Comparison of ENCODE assay signal across 13 cellular contexts in genomic region chr2:124325667-124326425, GRCh38.
DNase-seq lines count a peak whose midpoint lies in the region; ATAC-seq, FAIRE-seq and TF ChIP-seq lines count a peak whose summit lies in the region.
"Had no signal": no experiment of that assay in that cellular context is flagged by ENCODE, and none has a peak within 500 bp of the region (broad histone marks: within the 10 kb centered on the region; RNA-seq: fewer than 3 reads in every experiment).

No MANE protein-coding gene starts in this region.

- no peak overlapping the region for H3K9ac ChIP-seq in endodermal cell (ENCODE audit: extremely low read depth, low read length, poor library complexity, severe bottlenecking)

- no peaks in the 10 kb centered on the region for H3K27me3 Mint-ChIP-seq in endodermal cell (ENCODE audit: insufficient read depth)
- H3K27me3 Mint-ChIP-seq: IgD-negative memory B cell; stimulated activated memory B cell treated with anti-CD40 and anti-IgM and Interleukin-4, amounts not matched to agents 10 μg/mL and 1 μg/mL and 100 μg/mL, for 72 hours had no signal

- DNase-seq in SKM-1 treated with dmso at 0.1 percent for 144 hours (lab: John Stamatoyannopoulos, UW; ENCODE audit: unreplicated experiment) (peak; percentile 10), SKM-1 (lab: John Stamatoyannopoulos, UW; ENCODE audit: unreplicated experiment) (no peak), NCI-H524 (lab: John Stamatoyannopoulos, UW) (peak; percentile 14 to 73), endodermal cell (peak; percentile 53), urothelium cell line (ENCODE audit: low spot score) (peak; percentile 26), AG20443 (ENCODE audit: low spot score) (no peak)
- DNase-seq: activated T-cell treated with anti-CD3 and anti-CD28 coated beads for 4 hours, erythroblast, islet precursor cell had no signal

- H3K27ac ChIP-seq in endodermal cell (ENCODE audit: low read depth, low read length) = no peak overlapping the region
- H3K27ac ChIP-seq in gastroesophageal sphincter = no peak overlapping the region

- no peak overlapping the region for H3K4me3 ChIP-seq in endodermal cell (ENCODE audit: low read length)
- no peak overlapping the region for H3K4me3 ChIP-seq in gastroesophageal sphincter

- no peak for TF ChIP-seq EP300 in gastroesophageal sphincter (IDR thresholded peaks at IDR 0.05)

- 98 to 100% methylated on average over 1 to 2 of the region's 3 CpGs for WGBS in endodermal cell (ENCODE audit: insufficient coverage in 1 of 2, insufficient read length in 1 of 2), 2 experiments
- 43 to 53% methylated on average over 3 of the region's 3 CpGs for WGBS in gastroesophageal sphincter (ENCODE audit: low coverage in 1 of 2), 2 donors

- ATAC-seq in gastroesophageal sphincter = no peak
- ATAC-seq in GM21526 (IDR thresholded peaks at IDR 0.05; ENCODE audit: low FRiP score, unreplicated experiment) = no peak
- ATAC-seq: stimulated activated memory B cell treated with anti-CD40 and anti-IgM and Interleukin-4, amounts not matched to agents 10 μg/mL and 1 μg/mL and 100 μg/mL, for 72 hours had no signal

- H3K36me3 Mint-ChIP-seq in endodermal cell (ENCODE audit: low read depth) = no peaks in the 10 kb centered on the region
- H3K36me3 Mint-ChIP-seq: IgD-negative memory B cell; stimulated activated memory B cell treated with anti-CD40 and anti-IgM and Interleukin-4, amounts not matched to agents 10 μg/mL and 1 μg/mL and 100 μg/mL, for 72 hours had no signal

- H3K4me1 ChIP-seq in endodermal cell (ENCODE audit: control insufficient read depth, insufficient read depth, low read length) (peaks cover 5% of the 10 kb centered on the region), gastroesophageal sphincter (no peaks in the 10 kb centered on the region)

- H3K4me3 Mint-ChIP-seq in endodermal cell = no peak overlapping the region
- H3K4me3 Mint-ChIP-seq: stimulated activated memory B cell treated with anti-CD40 and anti-IgM and Interleukin-4, amounts not matched to agents 10 μg/mL and 1 μg/mL and 100 μg/mL, for 72 hours had no signal

- H3K27me3 ChIP-seq in endodermal cell (ENCODE audit: control insufficient read depth, insufficient read depth, low read length, poor library complexity, severe bottlenecking) = no peaks in the 10 kb centered on the region
- H3K27me3 ChIP-seq in gastroesophageal sphincter = no peaks in the 10 kb centered on the region

- H3K9me3 Mint-ChIP-seq in endodermal cell = no peaks in the 10 kb centered on the region

- H3K9me3 ChIP-seq in endodermal cell (ENCODE audit: control insufficient read depth, low read length) (no peaks in the 10 kb centered on the region), gastroesophageal sphincter (no peaks in the 10 kb centered on the region)

- TF ChIP-seq POLR2A in gastroesophageal sphincter (IDR thresholded peaks at IDR 0.05) = no peak

- H3K36me3 ChIP-seq in endodermal cell (ENCODE audit: control insufficient read depth, insufficient read depth, low read length) (no peaks in the 10 kb centered on the region), gastroesophageal sphincter (no peaks in the 10 kb centered on the region)

- FAIRE-seq in urothelium cell line (lab: Jason Lieb, UNC) = no peak

- TF ChIP-seq CTCF in endodermal cell (conservative IDR thresholded peaks at IDR 0.05) (peak; percentile 76), gastroesophageal sphincter (IDR thresholded peaks at IDR 0.05) (no peak)

- peaks cover 39% of the 10 kb centered on the region for H3K4me1 Mint-ChIP-seq in endodermal cell
- H3K4me1 Mint-ChIP-seq: stimulated activated memory B cell treated with anti-CD40 and anti-IgM and Interleukin-4, amounts not matched to agents 10 μg/mL and 1 μg/mL and 100 μg/mL, for 72 hours had no signal

- H3K27ac Mint-ChIP-seq in endodermal cell = no peak overlapping the region
- H3K27ac Mint-ChIP-seq: IgD-negative memory B cell; stimulated activated memory B cell treated with anti-CD40 and anti-IgM and Interleukin-4, amounts not matched to agents 10 μg/mL and 1 μg/mL and 100 μg/mL, for 72 hours had no signal

Comparison
In these comparisons a context has a peak if more than half of its experiments do, and no peak if none do; other contexts are left out.
1. DNase-seq: peak in SKM-1 treated with dmso at 0.1 percent for 144 hours (single experiment), NCI-H524 (2 of 2), endodermal cell (single experiment) and urothelium cell line (single experiment); none in SKM-1 (single experiment) and AG20443 (single experiment).